Comparison of ENCODE assay signal across 17 cellular contexts in genomic region chr19:389935-390289, GRCh38. TPM values are rescaled to one million over a fixed set of nuclear protein-coding genes. Genes with fewer than 3 reads are reported as not detected.
DNase-seq lines count a peak whose midpoint lies in the region; ATAC-seq and TF ChIP-seq lines count a peak whose summit lies in the region.
"Had no signal": no experiment of that assay in that cellular context is flagged by ENCODE, and none has a peak within 500 bp of the region (broad histone marks: within the 10 kb centered on the region; RNA-seq: fewer than 3 reads in every experiment).

No MANE protein-coding gene starts in this region.

- peaks cover 0 to 7% (median 0%) of the 10 kb centered on the region in 11 donors for H3K9me3 ChIP-seq in heart right ventricle
- H3K9me3 ChIP-seq in endodermal cell (ENCODE audit: control insufficient read depth, low read length): peaks cover 10% of the 10 kb centered on the region

- H3K36me3 Mint-ChIP-seq in endodermal cell (ENCODE audit: low read depth): no peaks in the 10 kb centered on the region
- H3K36me3 Mint-ChIP-seq: CD4-positive, alpha-beta memory T cell; IgD-negative memory B cell had no signal

- no peak overlapping the region for H3K4me3 Mint-ChIP-seq in endodermal cell
- H3K4me3 Mint-ChIP-seq: CD4-positive, alpha-beta memory T cell; HFFc6; IgD-negative memory B cell had no signal

- peaks cover 17% of the 10 kb centered on the region for H3K27me3 Mint-ChIP-seq in endodermal cell (ENCODE audit: insufficient read depth)

- H3K27me3 ChIP-seq in heart right ventricle: peaks cover 0 to 44% (median 14%) of the 10 kb centered on the region in 7 donors
- no peaks in the 10 kb centered on the region for H3K27me3 ChIP-seq in endodermal cell (ENCODE audit: control insufficient read depth, insufficient read depth, low read length, poor library complexity, severe bottlenecking)
- H3K27me3 ChIP-seq: BLaER1 treated with 17β-estradiol and CSF1 and Interleukin-3, amounts not matched to agents 10 nM and 100 nM had no signal

- no peak overlapping the region for H3K4me3 ChIP-seq in heart right ventricle
- H3K4me3 ChIP-seq in endodermal cell (ENCODE audit: low read length): no peak overlapping the region
- H3K4me3 ChIP-seq: BLaER1 treated with 17β-estradiol and CSF1 and Interleukin-3, amounts not matched to agents 10 nM and 100 nM; GM12878; HAP-1 had no signal

- H3K9me3 Mint-ChIP-seq in endodermal cell: peaks cover 10% of the 10 kb centered on the region

- no peaks in the 10 kb centered on the region for H3K4me1 ChIP-seq in heart right ventricle
- no peaks in the 10 kb centered on the region for H3K4me1 ChIP-seq in endodermal cell (ENCODE audit: control insufficient read depth, insufficient read depth, low read length)

- peaks cover 29% of the 10 kb centered on the region for H3K4me1 Mint-ChIP-seq in endodermal cell
- H3K4me1 Mint-ChIP-seq: IgD-negative memory B cell had no signal

- WGBS in heart right ventricle, 2 donors: 75 to 84% methylated on average over 11 to 12 of the region's 12 CpGs
- WGBS in endodermal cell (ENCODE audit: insufficient coverage in 1 of 2, insufficient read length in 1 of 2), 2 experiments: 89 to 94% methylated on average over 11 to 12 of the region's 12 CpGs

- no peak overlapping the region for H3K9ac ChIP-seq in endodermal cell (ENCODE audit: extremely low read depth, low read length, poor library complexity, severe bottlenecking)
- H3K9ac ChIP-seq: BLaER1 treated with 17β-estradiol and CSF1 and Interleukin-3, amounts not matched to agents 10 nM and 100 nM had no signal

- peak; percentile 46 for DNase-seq in Right ventricle myocardium inferior (ENCODE audit: missing footprints)
- DNase-seq in heart right ventricle: no peak
- no peak for DNase-seq in endodermal cell
- peak; percentile 23 for DNase-seq in sciatic nerve (ENCODE audit: low spot score)
- no peak for DNase-seq in NCI-H2171 treated with DMSO at 0.1 percent for 48 hours (lab: John Stamatoyannopoulos, UW)
- no peak for DNase-seq in stimulated activated CD4-positive, alpha-beta T cell treated with anti-CD3 and anti-CD28 coated beads, Interleukin-12 subunit alpha, Interleukin-12 subunit beta, amount 100 ng/mL, for 4 hours
- no peak for DNase-seq in C1 segment of cervical spinal cord (lab: John Stamatoyannopoulos, UW)
- DNase-seq: ACHN; CD4-positive, alpha-beta memory T cell; DMS79; GOT3; HFFc6; KG1 had no signal

- ATAC-seq in Right ventricle myocardium inferior (no peak), heart right ventricle (no peak), sciatic nerve (no peak)
- ATAC-seq: GM12878 had no signal

- TF ChIP-seq CTCF in heart right ventricle (IDR thresholded peaks at IDR 0.05) (no peak), endodermal cell (conservative IDR thresholded peaks at IDR 0.05) (no peak)

- H3K27ac Mint-ChIP-seq in endodermal cell: peak overlapping the region; percentile 48
- H3K27ac Mint-ChIP-seq: CD4-positive, alpha-beta memory T cell; HFFc6; IgD-negative memory B cell had no signal

- no peak overlapping the region for H3K27ac ChIP-seq in heart right ventricle
- no peak overlapping the region for H3K27ac ChIP-seq in endodermal cell (ENCODE audit: low read depth, low read length)
- H3K27ac ChIP-seq: BLaER1 treated with 17β-estradiol and CSF1 and Interleukin-3, amounts not matched to agents 10 nM and 100 nM had no signal

- H3K36me3 ChIP-seq in heart right ventricle: no peaks in the 10 kb centered on the region
- H3K36me3 ChIP-seq in endodermal cell (ENCODE audit: control insufficient read depth, insufficient read depth, low read length): no peaks in the 10 kb centered on the region
- H3K36me3 ChIP-seq: BLaER1 treated with 17β-estradiol and CSF1 and Interleukin-3, amounts not matched to agents 10 nM and 100 nM; HAP-1 had no signal

- intact Hi-C loops in Right ventricle myocardium inferior (cut with DNase I): no loop called here
- intact Hi-C loops in heart right ventricle (cut with DNase I): loop anchor here in 2 of 10 donors (10.0 kb wide), 2 partner anchors 85 to 95 kb away; a partner anchor contains a TSS
- intact Hi-C loops in sciatic nerve (cut with DNase I): no loop called here

RNA-seq across cellular contexts. Expression of gene C2CD4C, which starts 19.0 kb away (rescaled TPM):
- total RNA-seq in Right ventricle myocardium inferior: 1.0 TPM
- total RNA-seq in heart right ventricle: 1 to 10 TPM in 3 of 10 donors, under 1 TPM in 7; 0.26 to 2.2 (median 0.62) TPM
- polyA plus RNA-seq in heart right ventricle: 1 to 10 TPM; 2.1 to 2.2 TPM
- 10 to 100 TPM in 1 of 2 donors, 1 to 10 TPM in 1; 5.6 to 25.0 TPM for total RNA-seq in endodermal cell
- 20.2 TPM for polyA plus RNA-seq in endodermal cell (2013, experiment 1 of 2)
- polyA plus RNA-seq in endodermal cell (2013, experiment 2 of 2): 16.2 TPM
- 2.8 TPM for total RNA-seq in sciatic nerve
- total RNA-seq: CD4-positive, alpha-beta memory T cell; GM12878; HFFc6 had no signal
- polyA plus RNA-seq: CD4-positive, alpha-beta memory T cell; GM12878; IgD-negative memory B cell had no signal

RNA-seq across cellular contexts. Expression of gene MIER2, which starts 45.3 kb away (rescaled TPM):
- 16.3 TPM for total RNA-seq in Right ventricle myocardium inferior
- 10 to 100 TPM; 11.1 to 34.6 (median 16.3) TPM for total RNA-seq in heart right ventricle
- polyA plus RNA-seq in heart right ventricle: 10 to 100 TPM; 25.1 to 30.4 TPM
- 10 to 100 TPM; 50.5 to 51.3 TPM for total RNA-seq in endodermal cell
- 42.8 TPM for polyA plus RNA-seq in endodermal cell (2013, experiment 1 of 2)
- 45.0 TPM for polyA plus RNA-seq in endodermal cell (2013, experiment 2 of 2)
- total RNA-seq in sciatic nerve: 24.5 TPM

Comparison
In these comparisons a context has a peak if more than half of its experiments do, and no peak if none do; other contexts are left out.
1. DNase-seq: peak in Right ventricle myocardium inferior (single experiment) and sciatic nerve (single experiment); none in heart right ventricle (0 of 2), endodermal cell (single experiment), NCI-H2171 treated with DMSO at 0.1 percent for 48 hours (single experiment), stimulated activated CD4-positive, alpha-beta T cell treated with anti-CD3 and anti-CD28 coated beads, Interleukin-12 subunit alpha, Interleukin-12 subunit beta, amount 100 ng/mL, for 4 hours (single experiment) and C1 segment of cervical spinal cord (0 of 14).